Comparison of ENCODE assay signal across 1 cellular context in genomic region chr11:33259869-33260268, GRCh38.
TF ChIP-seq lines count a peak whose summit lies in the region.

No MANE protein-coding gene starts in this region.

TF ChIP-seq in A549, 52 proteins besides CTCF, POLR2A, EP300 and RAD21 (continued from another document):
- no peak for TF ChIP-seq PBX3 (IDR thresholded peaks at IDR 0.05)
